Comparison of ENCODE assay signal across 19 cellular contexts in genomic region chr20:44157061-44157460, GRCh38. TPM values are rescaled to one million over a fixed set of nuclear protein-coding genes. Genes with fewer than 3 reads are reported as not detected.
A peak's percentile ranks its signal among the peaks of the same experiment; 100 is the strongest.
DNase-seq lines count a peak whose midpoint lies in the region; ATAC-seq and TF ChIP-seq lines count a peak whose summit lies in the region.
"Had no signal": no experiment of that assay in that cellular context is flagged by ENCODE, and none has a peak within 500 bp of the region (broad histone marks: within the 10 kb centered on the region; RNA-seq: fewer than 3 reads in every experiment).

No MANE protein-coding gene starts in this region.

- H3K9me3 ChIP-seq in heart left ventricle (no peaks in the 10 kb centered on the region), endodermal cell (ENCODE audit: control insufficient read depth, low read length) (no peaks in the 10 kb centered on the region), psoas muscle (no peaks in the 10 kb centered on the region), transverse colon (no peaks in the 10 kb centered on the region), upper lobe of left lung (no peaks in the 10 kb centered on the region)
- H3K9me3 ChIP-seq: A549, HAP-1 had no signal

- H3K4me1 Mint-ChIP-seq in endodermal cell = no peaks in the 10 kb centered on the region

- H3K4me3 Mint-ChIP-seq in endodermal cell = no peak overlapping the region

- TF ChIP-seq EP300 in transverse colon (IDR thresholded peaks at IDR 0.05; ENCODE audit: low read depth) (no peak), upper lobe of left lung (IDR thresholded peaks at IDR 0.05) (no peak)

- H3K9ac ChIP-seq in endodermal cell (ENCODE audit: extremely low read depth, low read length, poor library complexity, severe bottlenecking) = no peak overlapping the region
- H3K9ac ChIP-seq: BLaER1 treated with 17β-estradiol and CSF1 and Interleukin-3, amounts not matched to agents 10 nM and 100 nM had no signal

- TF ChIP-seq POLR2A in heart left ventricle (IDR thresholded peaks at IDR 0.05) = no peak
- no peak for TF ChIP-seq POLR2A in transverse colon (IDR thresholded peaks at IDR 0.05)
- TF ChIP-seq POLR2A in upper lobe of left lung (IDR thresholded peaks at IDR 0.05) = no peak

- ATAC-seq in heart left ventricle = peak in 3 of 4 donors; percentile 20 to 26 (median 25)
- ATAC-seq in Right ventricle myocardium superior (ENCODE audit: poor library complexity) = no peak
- peak in 1 of 4 donors; percentile 13 for ATAC-seq in psoas muscle
- no peak for ATAC-seq in upper lobe of left lung (ENCODE audit: low FRiP score in 2 of 2)
- ATAC-seq: A549, GM12878, K562 had no signal

- 62 to 80% (median 71%) methylated on average over 5 of the region's 5 CpGs for WGBS in heart left ventricle, 4 donors
- 91% methylated on average over 3 to 5 of the region's 5 CpGs for WGBS in endodermal cell (ENCODE audit: insufficient coverage in 1 of 2, insufficient read length in 1 of 2), 2 experiments
- 68 to 77% (median 73%) methylated on average over 5 of the region's 5 CpGs for WGBS in psoas muscle, 3 donors
- 92% methylated on average over 5 of the region's 5 CpGs; no CpG with 5 or more reads in 1 of the 2 donors for WGBS in transverse colon (ENCODE audit: low coverage in 1 of 2), 2 donors
- 88% methylated on average over 5 of the region's 5 CpGs for WGBS in upper lobe of left lung, 2 donors

- DNase-seq in heart left ventricle (peak in 1 of 5 donors; percentile 22), Right ventricle myocardium superior (no peak), endodermal cell (no peak), psoas muscle (no peak), transverse colon (no peak), upper lobe of left lung (no peak), GM03348 (ENCODE audit: low spot score) (no peak)
- DNase-seq in activated CD4-positive, alpha-beta T cell treated with anti-CD3 and anti-CD28 coated beads, Interleukin-2, amount 50 U/mL, for 1 hour = no peak
- DNase-seq: DMS79 treated with DMSO at 0.1 percent for 48 hours, NCI-H2029, NCI-H2171, NCI-H446, NCI-H774, PC-9 had no signal

- no peaks in the 10 kb centered on the region for H3K9me3 Mint-ChIP-seq in endodermal cell

- H3K27me3 ChIP-seq in heart left ventricle (no peaks in the 10 kb centered on the region), endodermal cell (ENCODE audit: control insufficient read depth, insufficient read depth, low read length, poor library complexity, severe bottlenecking) (no peaks in the 10 kb centered on the region), psoas muscle (ENCODE audit: insufficient read depth in 3 of 3, low read length in 2 of 3) (peaks cover 0 to 5% (median 0%) of the 10 kb centered on the region in 3 donors), transverse colon (no peaks in the 10 kb centered on the region), upper lobe of left lung (no peaks in the 10 kb centered on the region)
- H3K27me3 ChIP-seq: BLaER1 treated with 17β-estradiol and CSF1 and Interleukin-3, amounts not matched to agents 10 nM and 100 nM had no signal

- H3K36me3 ChIP-seq in heart left ventricle = peaks cover 0 to 36% (median 2%) of the 10 kb centered on the region in 9 donors
- H3K36me3 ChIP-seq in endodermal cell (ENCODE audit: control insufficient read depth, insufficient read depth, low read length) = no peaks in the 10 kb centered on the region
- H3K36me3 ChIP-seq in psoas muscle (ENCODE audit: insufficient read depth in 1 of 2, low read depth in 1 of 2) = peaks cover 0 to 34% of the 10 kb centered on the region in 2 donors
- H3K36me3 ChIP-seq in transverse colon = no peaks in the 10 kb centered on the region
- H3K36me3 ChIP-seq in upper lobe of left lung = no peaks in the 10 kb centered on the region
- H3K36me3 ChIP-seq: HAP-1 had no signal

- H3K27me3 Mint-ChIP-seq in endodermal cell (ENCODE audit: insufficient read depth) = no peaks in the 10 kb centered on the region

- H3K36me3 Mint-ChIP-seq in endodermal cell (ENCODE audit: low read depth) = no peaks in the 10 kb centered on the region

- intact Hi-C loops in heart left ventricle (cut with DNase I) = no loop called here
- intact Hi-C loops in Right ventricle myocardium superior (cut with DNase I) = no loop called here
- intact Hi-C loops in psoas muscle (cut with DNase I) = no loop called here
- intact Hi-C loops in transverse colon (cut with DNase I; ENCODE audit: low total_unique reads) = no loop called here

- H3K27ac Mint-ChIP-seq in endodermal cell = no peak overlapping the region

- peak overlapping the region in 7 of 12 donors; percentile 10 to 91 (median 42) for H3K27ac ChIP-seq in heart left ventricle
- peak overlapping the region; percentile 29 for H3K27ac ChIP-seq in endodermal cell (ENCODE audit: low read depth, low read length)
- peak overlapping the region; percentile 91 for H3K27ac ChIP-seq in psoas muscle
- peak overlapping the region in 3 of 4 donors; percentile 0 to 87 (median 86) for H3K27ac ChIP-seq in transverse colon
- H3K27ac ChIP-seq in upper lobe of left lung = no peak overlapping the region
- H3K27ac ChIP-seq: A549; BLaER1 treated with 17β-estradiol and CSF1 and Interleukin-3, amounts not matched to agents 10 nM and 100 nM; PC-9 had no signal

- H3K4me3 ChIP-seq in heart left ventricle = no peak overlapping the region
- no peak overlapping the region for H3K4me3 ChIP-seq in endodermal cell (ENCODE audit: low read length)
- H3K4me3 ChIP-seq in psoas muscle = no peak overlapping the region
- H3K4me3 ChIP-seq in transverse colon = no peak overlapping the region
- no peak overlapping the region for H3K4me3 ChIP-seq in upper lobe of left lung
- H3K4me3 ChIP-seq: A549; BLaER1 treated with 17β-estradiol and CSF1 and Interleukin-3, amounts not matched to agents 10 nM and 100 nM; GM12878; HAP-1; K562; PC-9 had no signal

- TF ChIP-seq CTCF in heart left ventricle (IDR thresholded peaks at IDR 0.05) (no peak), endodermal cell (conservative IDR thresholded peaks at IDR 0.05) (no peak), psoas muscle (IDR thresholded peaks at IDR 0.05) (no peak), transverse colon (IDR thresholded peaks at IDR 0.05) (no peak), upper lobe of left lung (IDR thresholded peaks at IDR 0.05) (no peak)

- in situ Hi-C loops in transverse colon (cut with MboI; ENCODE audit: low pct_ligation_motif_present in 1 of 4, low pct_unique_long_range_greater_than_20kb in 1 of 4, low sequenced_read_pairs in 3 of 4) = no loop called here

- peaks cover 0 to 59% (median 17%) of the 10 kb centered on the region in 12 donors for H3K4me1 ChIP-seq in heart left ventricle
- H3K4me1 ChIP-seq in endodermal cell (ENCODE audit: control insufficient read depth, insufficient read depth, low read length) = no peaks in the 10 kb centered on the region
- peaks cover 45% of the 10 kb centered on the region for H3K4me1 ChIP-seq in psoas muscle
- peaks cover 0 to 6% (median 2%) of the 10 kb centered on the region in 4 donors for H3K4me1 ChIP-seq in transverse colon
- no peaks in the 10 kb centered on the region for H3K4me1 ChIP-seq in upper lobe of left lung
- H3K4me1 ChIP-seq: A549, HAP-1 had no signal

RNA-seq across cellular contexts. Expression of gene JPH2, which starts 29.9 kb away (rescaled TPM):
- total RNA-seq in heart left ventricle (100 to 1,000 TPM in 8 of 9 donors, 10 to 100 TPM in 1; 99.5 to 219 (median 166) TPM), Right ventricle myocardium superior (181 TPM), endodermal cell (1 to 10 TPM in 1 of 2 donors, under 1 TPM in 1; 0.86 to 1.0 TPM), psoas muscle (100 to 1,000 TPM in 1 of 4 donors, 10 to 100 TPM in 3; 48.0 to 145 (median 81.8) TPM), transverse colon (100 to 1,000 TPM in 1 of 4 donors, 10 to 100 TPM in 2, 1 to 10 TPM in 1; 9.8 to 216 (median 18.3) TPM), upper lobe of left lung (1 to 10 TPM; 3.5 to 9.2 (median 5.0) TPM)
- polyA plus RNA-seq in heart left ventricle (100 to 1,000 TPM; 129 to 144 TPM), psoas muscle (10 to 100 TPM; 13.5 to 25.1 (median 19.9) TPM)
- 2.0 TPM for polyA plus RNA-seq in endodermal cell (2013, experiment 1 of 2)
- polyA plus RNA-seq in endodermal cell (2013, experiment 2 of 2) = 2.2 TPM
- total RNA-seq: GM12878, K562 had no signal
- polyA plus RNA-seq: K562 had no signal

RNA-seq across cellular contexts. Expression of gene OSER1, which starts 53.5 kb away (rescaled TPM):
- total RNA-seq in heart left ventricle = 10 to 100 TPM; 20.6 to 39.0 (median 34.1) TPM
- polyA plus RNA-seq in heart left ventricle = 10 to 100 TPM; 11.9 to 35.6 TPM
- 32.8 TPM for total RNA-seq in Right ventricle myocardium superior
- total RNA-seq in endodermal cell = 10 to 100 TPM; 34.2 to 38.7 TPM
- polyA plus RNA-seq in endodermal cell (2013, experiment 1 of 2) = 41.1 TPM
- 40.1 TPM for polyA plus RNA-seq in endodermal cell (2013, experiment 2 of 2)
- total RNA-seq in psoas muscle = 10 to 100 TPM; 46.0 to 97.6 (median 61.7) TPM
- 10 to 100 TPM; 47.4 to 75.7 (median 71.4) TPM for polyA plus RNA-seq in psoas muscle
- 10 to 100 TPM; 11.2 to 38.0 (median 26.2) TPM for total RNA-seq in transverse colon
- total RNA-seq in upper lobe of left lung = 10 to 100 TPM; 18.8 to 38.3 (median 30.8) TPM

Comparison
In these comparisons a context has a peak if more than half of its experiments do, and no peak if none do; other contexts are left out.
1. ATAC-seq: peak in heart left ventricle (3 of 4); none in Right ventricle myocardium superior (single experiment) and upper lobe of left lung (0 of 2).
2. H3K27ac ChIP-seq: peak in heart left ventricle (7 of 12), endodermal cell (single experiment), psoas muscle (single experiment) and transverse colon (3 of 4); none in upper lobe of left lung (0 of 4).